Comparison of ENCODE assay signal across 8 cellular contexts in the genomic region with DNA sequence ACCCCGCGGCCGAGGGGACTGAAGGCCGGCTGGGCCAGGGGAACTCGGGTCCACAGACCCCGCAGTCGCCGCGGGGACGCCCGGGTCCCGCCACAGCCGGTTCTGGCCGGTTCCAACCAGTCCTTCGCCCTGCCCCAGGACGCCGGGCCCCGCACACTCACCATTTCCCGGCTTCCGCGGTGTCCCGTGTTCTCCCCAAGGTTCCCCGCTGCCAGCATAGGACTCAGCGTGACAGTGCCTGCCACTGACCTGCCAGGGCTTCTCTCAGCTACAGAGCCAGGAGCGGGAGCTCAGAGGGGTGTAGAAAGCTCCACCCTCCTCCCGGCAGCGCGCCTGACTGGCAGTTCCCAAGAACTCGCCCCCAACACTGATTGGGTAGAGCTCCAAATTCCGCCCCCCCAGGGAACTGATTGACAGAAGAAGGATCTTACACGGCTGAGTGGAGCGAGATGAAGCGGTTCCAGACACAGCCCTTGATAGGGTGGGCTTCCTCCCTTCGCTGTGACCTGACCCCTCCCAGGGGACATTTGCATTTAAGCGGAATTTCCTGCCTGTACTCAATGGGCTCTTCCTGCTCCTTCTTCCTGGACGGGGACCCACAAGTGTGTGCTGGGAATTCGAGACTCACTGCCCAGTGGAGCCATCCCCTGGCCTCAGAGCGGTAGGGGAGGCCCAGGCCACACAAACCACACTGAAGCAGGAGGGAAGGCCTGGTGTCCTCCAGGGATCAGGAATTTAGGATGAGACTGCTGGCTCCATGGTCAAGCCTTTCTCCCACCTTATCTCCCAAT. TPM values are rescaled to one million over a fixed set of nuclear protein-coding genes. Genes with fewer than 3 reads are reported as not detected.
DNase-seq lines count a peak whose midpoint lies in the region; TF ChIP-seq lines count a peak whose summit lies in the region.

Gene ZNF442 (minus strand): TSS at position 312 of the 791 bp plus-strand sequence. CDS start 2,052 bp downstream, outside the sequence.

- peak within 1 kb of the TSS; percentile 83 for H3K27ac ChIP-seq in vagina

- H3K9me3 ChIP-seq in HAP-1 = no peaks in the 10 kb centered on the region; the same call in 1 of the 2 replicates
- H3K9me3 ChIP-seq in vagina = no peaks in the 10 kb centered on the region

- TF ChIP-seq POLR2A in NB4 (IDR thresholded peaks at IDR 0.05; ENCODE audit: extremely low read depth, insufficient read length) (no peak), vagina (IDR thresholded peaks at IDR 0.05) (peak in 1 of 2 donors; percentile 63)

- TF ChIP-seq CTCF in NB4 (IDR thresholded peaks at IDR 0.05; ENCODE audit: low read depth, low read length) (no peak), astrocyte of the cerebellum (IDR thresholded peaks at IDR 0.05; ENCODE audit: low read depth, low read length, missing control alignments) (peak; percentile 69), vagina (IDR thresholded peaks at IDR 0.05) (peak in 2 of 3 experiments; percentile 30 to 53)

- H3K27me3 ChIP-seq in HAP-1 (ENCODE audit: low read depth) = no peaks in the 10 kb centered on the region
- no peaks in the 10 kb centered on the region for H3K27me3 ChIP-seq in vagina

- H3K4me1 ChIP-seq in HAP-1 (no peaks in the 10 kb centered on the region; the same call in 1 of the 2 replicates), vagina (peaks cover 16% of the 10 kb centered on the region)

- intact Hi-C loops in vagina (cut with DNase I) = no loop called here

- DNase-seq in GDM1 (lab: John Stamatoyannopoulos, UW) (peak; percentile 96), HAP-1 (ENCODE audit: low spot score in 2 of 2) (peak; percentile 95 to 98), NB4 (ENCODE audit: low read depth) (peak; percentile 97), T-helper 9 cell (peak; percentile 67), astrocyte of the cerebellum (ENCODE audit: low read depth) (peak; percentile 90), hepatic stellate cell (ENCODE audit: low spot score) (peak; percentile 99), putamen (ENCODE audit: low spot score) (peak; percentile 97), vagina (ENCODE audit: extremely low spot score in 2 of 2) (peak; percentile 97)

- H3K36me3 ChIP-seq in HAP-1 (replicated peaks) (0 out of 2 replicates have a peak, but pooled peaks cover 3% of the 10 kb centered on the region), vagina (no peaks in the 10 kb centered on the region)

- in situ Hi-C loops in HAP-1 (cut with MboI; ENCODE audit: low sequenced_read_pairs) (no loop called here), astrocyte of the cerebellum (cut with HindIII; ENCODE audit: low sequenced_read_pairs) (no loop called here)

- H3K4me3 ChIP-seq in HAP-1 (peak within 1 kb of the TSS; percentile 75), NB4 (ENCODE audit: low read depth, low read length) (peak within 1 kb of the TSS; percentile 57), astrocyte of the cerebellum (ENCODE audit: low read depth, low read length) (peak within 1 kb of the TSS; percentile 84), vagina (peak within 1 kb of the TSS; percentile 72 to 83)

RNA-seq across cellular contexts. Expression of gene ZNF442, which starts in this region (rescaled TPM):
- total RNA-seq in vagina = 2.2 TPM

Comparison
In these comparisons a context has a peak if more than half of its experiments do, and no peak if none do; other contexts are left out.
1. Peak in every context shown above with its lines: DNase-seq, H3K4me3 ChIP-seq and H3K27ac ChIP-seq.